1 cellular context compared by ENCODE assay signal in genomic region chr2:85765081-85765731, GRCh38.
A peak's percentile ranks its signal among the peaks of the same experiment; 100 is the strongest.
TF ChIP-seq lines count a peak whose summit lies in the region.

No MANE protein-coding gene starts in this region.

TF ChIP-seq in H1, 55 proteins besides CTCF, POLR2A, EP300 and RAD21 (continued from another document):
- TF ChIP-seq NANOG (IDR thresholded peaks at IDR 0.05; ENCODE audit: insufficient read depth, low read depth, low read length, poor library complexity, severe bottlenecking): no peak
- TF ChIP-seq CHD1 (IDR thresholded peaks at IDR 0.05; ENCODE audit: low read depth, low read length): no peak
- TF ChIP-seq EZH2 (IDR thresholded peaks at IDR 0.05; ENCODE audit: low read depth, low read length, severe bottlenecking): peak; percentile 20
- 0 out of 4 replicates have a peak, but pooled peaks have one; percentile 3 to 57 for TF ChIP-seq HDAC2 (IDR thresholded peaks at IDR 0.05; ENCODE audit: borderline replicate concordance in 1 of 2, low read depth in 2 of 2, low read length in 2 of 2)
- TF ChIP-seq ASH2L (IDR thresholded peaks at IDR 0.05; ENCODE audit: low read length): peak; percentile 78
TF ChIP-seq in H1: peak in this region for 6.
